ENCODE assay signal across 8 cellular contexts in the genomic region with DNA sequence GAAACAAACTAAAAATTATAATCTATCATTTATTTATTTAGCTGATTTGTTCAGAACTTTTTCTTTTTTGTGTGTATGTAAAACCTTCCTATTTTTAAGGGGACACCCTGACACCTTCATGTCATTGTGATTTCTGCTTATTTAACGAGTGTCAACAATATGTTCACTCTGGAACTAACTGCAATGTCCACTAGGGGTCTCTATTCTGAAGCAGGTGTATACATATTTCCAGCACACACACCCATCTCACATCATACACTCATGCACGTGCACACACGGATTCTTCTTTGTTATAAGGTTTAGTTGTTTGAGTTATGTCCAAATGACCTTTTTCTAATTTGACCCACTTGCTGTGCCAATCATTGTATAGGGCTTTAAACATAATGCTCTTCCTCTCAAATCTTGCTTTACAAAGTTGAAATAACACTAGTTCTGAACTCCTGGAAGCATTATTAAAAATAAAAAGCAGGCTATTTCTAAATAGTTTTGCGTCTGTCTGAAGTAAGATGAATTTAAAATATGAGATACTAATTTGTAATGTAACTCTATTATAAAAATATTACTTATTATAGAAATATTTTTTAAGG. TPM values are rescaled to one million over a fixed set of nuclear protein-coding genes. Genes with fewer than 3 reads are reported as not detected.
DNase-seq lines count a peak whose midpoint lies in the region; ATAC-seq and TF ChIP-seq lines count a peak whose summit lies in the region.

No MANE protein-coding gene starts in this region.

- H3K79me2 ChIP-seq in neural progenitor cell (ENCODE audit: low read depth): peaks cover 32% of the 10 kb centered on the region

- no peaks in the 10 kb centered on the region for H3K27me3 ChIP-seq in neural progenitor cell

- H3K4me1 ChIP-seq in neural progenitor cell: no peaks in the 10 kb centered on the region

- no peak overlapping the region for H3K27ac ChIP-seq in neural progenitor cell

- H3K36me3 ChIP-seq in neural progenitor cell: peaks cover 21% of the 10 kb centered on the region

- no peaks in the 10 kb centered on the region for H3K27me3 Mint-ChIP-seq in neural progenitor cell (ENCODE audit: insufficient read depth, low read depth)

- no peaks in the 10 kb centered on the region for H4K20me1 ChIP-seq in neural progenitor cell (ENCODE audit: low read depth)

- no peak overlapping the region for H3K4me3 ChIP-seq in neural progenitor cell

- DNase-seq in AML-193 (lab: John Stamatoyannopoulos, UW) (peak; percentile 69 to 72), NCI-H1048 (lab: John Stamatoyannopoulos, UW) (peak; percentile 62), SHP77 (lab: John Stamatoyannopoulos, UW) (peak; percentile 52 to 69), erythroblast (lab: John Stamatoyannopoulos, UW) (peak; percentile 66 to 72), neural progenitor cell (ENCODE audit: low spot score) (peak; percentile 63), amniotic stem cell (lab: John Stamatoyannopoulos, UW) (no peak)

- peak; percentile 83 for TF ChIP-seq CTCF in neural progenitor cell (IDR thresholded peaks at IDR 0.05)

- peaks cover 14% of the 10 kb centered on the region for H3F3A ChIP-seq in neural progenitor cell (ENCODE audit: low read depth)

- no peak overlapping the region for H3K27ac Mint-ChIP-seq in neural progenitor cell

- no peaks in the 10 kb centered on the region for H3K9me3 Mint-ChIP-seq in neural progenitor cell

- H3K4me3 Mint-ChIP-seq in neural progenitor cell: no peak overlapping the region

- no peak overlapping the region for H3K9ac ChIP-seq in neural progenitor cell

- no peak overlapping the region for H2AFZ ChIP-seq in neural progenitor cell (replicated peaks)

- TF ChIP-seq POLR2A in erythroblast (IDR thresholded peaks at IDR 0.05; ENCODE audit: low read length): no peak

- peaks cover 2% of the 10 kb centered on the region for H3K4me1 Mint-ChIP-seq in neural progenitor cell

- H3K4me2 ChIP-seq in neural progenitor cell: no peak overlapping the region

- peaks cover 39% of the 10 kb centered on the region for H3K36me3 Mint-ChIP-seq in neural progenitor cell

- ATAC-seq in GM18502 (IDR thresholded peaks at IDR 0.05; ENCODE audit: poor library complexity, unreplicated experiment) (peak; percentile 99), HG02763 (IDR thresholded peaks at IDR 0.05; ENCODE audit: unreplicated experiment) (peak; percentile 97)

- no peaks in the 10 kb centered on the region for H3K9me3 ChIP-seq in neural progenitor cell (ENCODE audit: low read depth)

RNA-seq across cellular contexts. Expression of gene E2F7, which starts 15.5 kb away (rescaled TPM):
- 31.9 and 40.5 TPM in 2 replicates for total RNA-seq in neural progenitor cell (ENCODE audit: low replicate concordance)
